Comparison of ENCODE assay signal across 1 cellular context in genomic region chr10:97686962-97687784, GRCh38.
TF ChIP-seq lines count a peak whose summit lies in the region.

AVPI1 (minus strand) TSS chr10:97687241; CDS start chr10:97679905, 7,336 bp downstream.

TF ChIP-seq in K562, 482 proteins besides CTCF, POLR2A, EP300 and RAD21 (continued from another document and continues in another):
- peak; percentile 88 for TF ChIP-seq VEZF1 (CRISPR knock-in tag; IDR thresholded peaks at IDR 0.05)
- no peak for TF ChIP-seq IRF9 (tag; IDR thresholded peaks at IDR 0.05)
- peak; percentile 48; the same call in 1 of the 2 replicates for TF ChIP-seq POLR2AphosphoS5 (IDR thresholded peaks at IDR 0.05; ENCODE audit: control insufficient read depth, insufficient read depth, low read depth, low read length)
- no peak for TF ChIP-seq TARDBP (IDR thresholded peaks at IDR 0.05)
- TF ChIP-seq MAX (CRISPR knock-in tag; IDR thresholded peaks at IDR 0.05): peak; percentile 95
- no peak for TF ChIP-seq NR2C2 (CRISPR knock-in tag; IDR thresholded peaks at IDR 0.05)
- TF ChIP-seq NR2C2 (tag; IDR thresholded peaks at IDR 0.05): peak; percentile 68
- TF ChIP-seq HNRNPLL (IDR thresholded peaks at IDR 0.05; ENCODE audit: low read depth, low read length, poor library complexity, severe bottlenecking): peak; percentile 48
- TF ChIP-seq ZNF766 (CRISPR knock-in tag; conservative IDR thresholded peaks at IDR 0.05): peak; percentile 55; the same call in 1 of the 2 replicates
- peak; percentile 66 for TF ChIP-seq KDM5B (IDR thresholded peaks at IDR 0.05; ENCODE audit: insufficient replicate concordance, low read depth, low read length)
- TF ChIP-seq HLTF (IDR thresholded peaks at IDR 0.05): no peak
- TF ChIP-seq TFAP4 (CRISPR knock-in tag; IDR thresholded peaks at IDR 0.05; ENCODE audit: borderline replicate concordance): peak; percentile 82; the same call in 1 of the 2 replicates
- TF ChIP-seq ZNF76 (CRISPR knock-in tag; IDR thresholded peaks at IDR 0.05; ENCODE audit: borderline replicate concordance): peak; percentile 49; the same call in 1 of the 2 replicates
- no peak for TF ChIP-seq PHF21A (IDR thresholded peaks at IDR 0.05; ENCODE audit: borderline replicate concordance, low read depth)
- TF ChIP-seq GABPA (tag; conservative IDR thresholded peaks at IDR 0.05; ENCODE audit: low read depth): peak; percentile 25; the same call in 1 of the 2 replicates
- no peak for TF ChIP-seq CEBPG (CRISPR knock-in tag; IDR thresholded peaks at IDR 0.05)
- no peak for TF ChIP-seq CEBPG (tag; conservative IDR thresholded peaks at IDR 0.05 in 1 of 2, IDR thresholded peaks at IDR 0.05 in 1 of 2)
- TF ChIP-seq ZBTB12 (CRISPR knock-in tag; IDR thresholded peaks at IDR 0.05): peak; percentile 80
- 0 out of 2 replicates have a peak, but pooled peaks have one; percentile 31 for TF ChIP-seq SAFB (IDR thresholded peaks at IDR 0.05; ENCODE audit: borderline replicate concordance, low read depth, low read length)
- TF ChIP-seq SP1 (CRISPR knock-in tag; IDR thresholded peaks at IDR 0.05): peak; percentile 94
- peak; percentile 29 for TF ChIP-seq GMEB1 (CRISPR knock-in tag; IDR thresholded peaks at IDR 0.05)
- TF ChIP-seq CBX3 (IDR thresholded peaks at IDR 0.05; ENCODE audit: borderline replicate concordance in 1 of 2, low read length in 2 of 2): peak in 1 of 2 experiments; percentile 3; a peak in 1 of 3 replicates
- no peak for TF ChIP-seq TCF7L2 (IDR thresholded peaks at IDR 0.05; ENCODE audit: low read depth, low read length)
- TF ChIP-seq PBX2 (CRISPR knock-in tag; IDR thresholded peaks at IDR 0.05; ENCODE audit: low read depth): peak; percentile 57
- no peak for TF ChIP-seq PBX2 (tag; conservative IDR thresholded peaks at IDR 0.05; ENCODE audit: low read depth)
- no peak for TF ChIP-seq FOXA3 (CRISPR knock-in tag; conservative IDR thresholded peaks at IDR 0.05 in 1 of 2, IDR thresholded peaks at IDR 0.05 in 1 of 2)
- TF ChIP-seq RAD51 (IDR thresholded peaks at IDR 0.05; ENCODE audit: borderline replicate concordance, low read depth): peak; percentile 67; the same call in 1 of the 2 replicates
- peak; percentile 83 for TF ChIP-seq ZFX (CRISPR knock-in tag; IDR thresholded peaks at IDR 0.05)
- TF ChIP-seq MYC (IDR thresholded peaks at IDR 0.05; ENCODE audit: low read depth, low read length): peak; percentile 83
- no peak for TF ChIP-seq MYC (CRISPR knock-in tag; IDR thresholded peaks at IDR 0.05; ENCODE audit: borderline replicate concordance, low read depth)
- TF ChIP-seq EP400 (IDR thresholded peaks at IDR 0.05): peak; percentile 73; the same call in 1 of the 2 replicates
- TF ChIP-seq ARID4B (CRISPR knock-in tag; IDR thresholded peaks at IDR 0.05): peak; percentile 59; the same call in 1 of the 2 replicates
- TF ChIP-seq MAZ (CRISPR knock-in tag; conservative IDR thresholded peaks at IDR 0.05 in 1 of 2, IDR thresholded peaks at IDR 0.05 in 1 of 2): peak; percentile 91 to 95
